ENCODE assay signal across 8 cellular contexts in the genomic region with DNA sequence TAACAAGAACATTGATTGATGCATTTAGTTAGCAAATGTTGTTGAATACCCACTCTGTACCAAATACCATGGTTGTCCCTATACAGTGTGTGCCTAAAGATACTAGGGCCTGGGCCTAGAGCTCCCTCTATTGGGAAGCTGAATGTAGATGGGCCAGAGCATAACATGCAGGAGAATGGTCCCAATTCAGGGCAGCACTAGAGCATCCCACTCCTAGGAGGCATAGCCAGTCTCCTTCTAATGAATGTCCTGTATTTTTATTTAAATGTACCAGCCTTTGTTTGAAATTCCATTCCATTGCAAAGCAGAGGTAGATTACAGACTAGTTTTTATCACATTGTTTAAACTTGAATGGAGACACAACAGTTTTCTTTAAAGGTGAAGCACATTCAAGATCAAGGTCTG.
A peak's percentile ranks its signal among the peaks of the same experiment; 100 is the strongest.
DNase-seq lines count a peak whose midpoint lies in the region; ATAC-seq and TF ChIP-seq lines count a peak whose summit lies in the region.

No MANE protein-coding gene starts in this region.

- peak; percentile 75 for DNase-seq in EH (ENCODE audit: low read depth)
- peak; percentile 40 for DNase-seq in NCI-H774 (lab: John Stamatoyannopoulos, UW)
- peak; percentile 84 for DNase-seq in adipocyte (ENCODE audit: low read depth)
- peak; percentile 38 to 43 for DNase-seq in hippocampal formation (lab: John Stamatoyannopoulos, UW)
- DNase-seq in spleen = no peak
- no peak for DNase-seq in NCI-H1048 (lab: John Stamatoyannopoulos, UW)

- H3K27ac ChIP-seq in spleen = no peak overlapping the region

- intact Hi-C loops in spleen (cut with DNase I; ENCODE audit: low total_unique reads) = loop anchor here (5.0 kb wide), 1 partner anchor 155 kb away; no protein-coding TSS in a partner anchor

- H3K27me3 ChIP-seq in adipocyte (replicated peaks; ENCODE audit: control insufficient read depth, insufficient read depth, low read length) = no peaks in the 10 kb centered on the region
- H3K27me3 ChIP-seq in spleen (replicated peaks in 1 of 7) = no peaks in the 10 kb centered on the region

- H3K4me3 ChIP-seq in adipocyte (ENCODE audit: low read length) = no peak overlapping the region
- H3K4me3 ChIP-seq in spleen = no peak overlapping the region

- TF ChIP-seq CTCF in spleen (IDR thresholded peaks at IDR 0.05 in 8 of 11, conservative IDR thresholded peaks at IDR 0.05 in 3 of 11) = peak in 10 of 11 experiments; percentile 8 to 76 (median 60)

- H3K36me3 ChIP-seq in adipocyte (ENCODE audit: control insufficient read depth, insufficient read depth, low read length, severe bottlenecking) = peaks cover 83% of the 10 kb centered on the region
- peaks cover 0 to 51% (median 14%) of the 10 kb centered on the region in 6 donors for H3K36me3 ChIP-seq in spleen

- ATAC-seq in GM19438 (IDR thresholded peaks at IDR 0.05; ENCODE audit: low read depth, unreplicated experiment) (peak; percentile 83), HG03378 (IDR thresholded peaks at IDR 0.05; ENCODE audit: unreplicated experiment) (peak; percentile 89)

- no peaks in the 10 kb centered on the region for H3K9me3 ChIP-seq in adipocyte (ENCODE audit: control insufficient read depth, low read length)
- no peaks in the 10 kb centered on the region for H3K9me3 ChIP-seq in spleen

- no peak overlapping the region for H3K9ac ChIP-seq in adipocyte (ENCODE audit: low read length)

- TF ChIP-seq POLR2A in spleen (IDR thresholded peaks at IDR 0.05) = no peak

- H3K4me1 ChIP-seq in adipocyte (ENCODE audit: control insufficient read depth, insufficient read depth, low read length) = no peaks in the 10 kb centered on the region
- H3K4me1 ChIP-seq in spleen = no peaks in the 10 kb centered on the region

Comparison
In these comparisons a context has a peak if more than half of its experiments do, and no peak if none do; other contexts are left out.
1. DNase-seq: peak in EH (single experiment), NCI-H774 (single experiment), adipocyte (single experiment) and hippocampal formation (2 of 2); none in spleen (single experiment) and NCI-H1048 (single experiment).